ENCODE assay signal across 1 cellular context in genomic region chr12:108117163-108117849, GRCh38.
TF ChIP-seq lines count a peak whose summit lies in the region.

No MANE protein-coding gene starts in this region.

TF ChIP-seq in GM23338, 12 proteins besides CTCF, POLR2A, EP300 and RAD21 (continued from another document):
- TF ChIP-seq, protein P1, sequence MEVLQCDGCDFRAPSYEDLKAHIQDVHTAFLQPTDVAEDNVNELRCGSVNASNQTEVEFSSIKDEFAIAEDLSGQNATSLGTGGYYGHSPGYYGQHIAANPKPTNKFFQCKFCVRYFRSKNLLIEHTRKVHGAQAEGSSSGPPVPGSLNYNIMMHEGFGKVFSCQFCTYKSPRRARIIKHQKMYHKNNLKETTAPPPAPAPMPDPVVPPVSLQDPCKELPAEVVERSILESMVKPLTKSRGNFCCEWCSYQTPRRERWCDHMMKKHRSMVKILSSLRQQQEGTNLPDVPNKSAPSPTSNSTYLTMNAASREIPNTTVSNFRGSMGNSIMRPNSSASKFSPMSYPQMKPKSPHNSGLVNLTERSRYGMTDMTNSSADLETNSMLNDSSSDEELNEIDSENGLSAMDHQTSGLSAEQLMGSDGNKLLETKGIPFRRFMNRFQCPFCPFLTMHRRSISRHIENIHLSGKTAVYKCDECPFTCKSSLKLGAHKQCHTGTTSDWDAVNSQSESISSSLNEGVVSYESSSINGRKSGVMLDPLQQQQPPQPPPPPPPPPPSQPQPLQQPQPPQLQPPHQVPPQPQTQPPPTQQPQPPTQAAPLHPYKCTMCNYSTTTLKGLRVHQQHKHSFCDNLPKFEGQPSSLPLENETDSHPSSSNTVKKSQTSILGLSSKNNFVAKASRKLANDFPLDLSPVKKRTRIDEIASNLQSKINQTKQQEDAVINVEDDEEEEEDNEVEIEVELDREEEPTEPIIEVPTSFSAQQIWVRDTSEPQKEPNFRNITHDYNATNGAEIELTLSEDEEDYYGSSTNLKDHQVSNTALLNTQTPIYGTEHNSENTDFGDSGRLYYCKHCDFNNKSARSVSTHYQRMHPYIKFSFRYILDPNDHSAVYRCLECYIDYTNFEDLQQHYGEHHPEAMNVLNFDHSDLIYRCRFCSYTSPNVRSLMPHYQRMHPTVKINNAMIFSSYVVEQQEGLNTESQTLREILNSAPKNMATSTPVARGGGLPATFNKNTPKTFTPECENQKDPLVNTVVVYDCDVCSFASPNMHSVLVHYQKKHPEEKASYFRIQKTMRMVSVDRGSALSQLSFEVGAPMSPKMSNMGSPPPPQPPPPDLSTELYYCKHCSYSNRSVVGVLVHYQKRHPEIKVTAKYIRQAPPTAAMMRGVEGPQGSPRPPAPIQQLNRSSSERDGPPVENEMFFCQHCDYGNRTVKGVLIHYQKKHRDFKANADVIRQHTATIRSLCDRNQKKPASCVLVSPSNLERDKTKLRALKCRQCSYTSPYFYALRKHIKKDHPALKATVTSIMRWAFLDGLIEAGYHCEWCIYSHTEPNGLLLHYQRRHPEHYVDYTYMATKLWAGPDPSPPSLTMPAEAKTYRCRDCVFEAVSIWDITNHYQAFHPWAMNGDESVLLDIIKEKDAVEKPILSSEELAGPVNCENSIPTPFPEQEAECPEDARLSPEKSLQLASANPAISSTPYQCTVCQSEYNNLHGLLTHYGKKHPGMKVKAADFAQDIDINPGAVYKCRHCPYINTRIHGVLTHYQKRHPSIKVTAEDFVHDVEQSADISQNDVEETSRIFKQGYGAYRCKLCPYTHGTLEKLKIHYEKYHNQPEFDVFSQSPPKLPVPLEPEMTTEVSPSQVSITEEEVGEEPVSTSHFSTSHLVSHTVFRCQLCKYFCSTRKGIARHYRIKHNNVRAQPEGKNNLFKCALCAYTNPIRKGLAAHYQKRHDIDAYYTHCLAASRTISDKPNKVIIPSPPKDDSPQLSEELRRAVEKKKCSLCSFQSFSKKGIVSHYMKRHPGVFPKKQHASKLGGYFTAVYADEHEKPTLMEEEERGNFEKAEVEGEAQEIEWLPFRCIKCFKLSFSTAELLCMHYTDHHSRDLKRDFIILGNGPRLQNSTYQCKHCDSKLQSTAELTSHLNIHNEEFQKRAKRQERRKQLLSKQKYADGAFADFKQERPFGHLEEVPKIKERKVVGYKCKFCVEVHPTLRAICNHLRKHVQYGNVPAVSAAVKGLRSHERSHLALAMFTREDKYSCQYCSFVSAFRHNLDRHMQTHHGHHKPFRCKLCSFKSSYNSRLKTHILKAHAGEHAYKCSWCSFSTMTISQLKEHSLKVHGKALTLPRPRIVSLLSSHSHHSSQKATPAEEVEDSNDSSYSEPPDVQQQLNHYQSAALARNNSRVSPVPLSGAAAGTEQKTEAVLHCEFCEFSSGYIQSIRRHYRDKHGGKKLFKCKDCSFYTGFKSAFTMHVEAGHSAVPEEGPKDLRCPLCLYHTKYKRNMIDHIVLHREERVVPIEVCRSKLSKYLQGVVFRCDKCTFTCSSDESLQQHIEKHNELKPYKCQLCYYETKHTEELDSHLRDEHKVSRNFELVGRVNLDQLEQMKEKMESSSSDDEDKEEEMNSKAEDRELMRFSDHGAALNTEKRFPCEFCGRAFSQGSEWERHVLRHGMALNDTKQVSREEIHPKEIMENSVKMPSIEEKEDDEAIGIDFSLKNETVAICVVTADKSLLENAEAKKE (CRISPR knock-in tag; IDR thresholded peaks at IDR 0.05) = no peak
- TF ChIP-seq ZNF114 (CRISPR knock-in tag; IDR thresholded peaks at IDR 0.05) = no peak
